ENCODE assay signal across 13 cellular contexts in the genomic region with DNA sequence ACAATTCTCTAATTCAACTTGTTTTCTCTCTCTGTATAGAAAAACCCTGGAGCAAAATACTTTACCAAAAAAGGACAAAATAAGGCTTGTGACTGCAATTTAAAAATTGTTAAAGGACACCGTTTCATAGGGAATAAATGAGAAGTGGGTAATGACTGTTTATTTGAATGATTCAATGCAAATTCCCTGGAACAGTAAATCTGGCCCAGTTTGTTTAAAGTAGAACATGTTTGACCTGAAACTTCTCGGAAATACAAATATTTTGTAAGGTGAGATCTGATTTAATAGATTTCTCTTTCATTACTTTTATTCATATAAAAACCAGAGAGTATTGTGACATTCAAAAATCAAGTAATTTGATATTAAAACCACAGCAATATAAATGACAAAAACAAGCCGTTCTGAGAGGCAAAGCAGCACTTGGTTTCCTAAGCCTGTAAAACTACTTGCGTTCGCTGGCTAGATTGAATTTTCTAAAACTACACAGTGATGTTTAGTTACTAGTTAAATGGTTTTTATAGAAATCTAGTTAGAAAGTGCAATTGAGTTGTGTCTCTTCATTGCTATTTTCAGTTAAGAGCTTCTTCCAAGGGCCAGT.
DNase-seq lines count a peak whose midpoint lies in the region; ATAC-seq and TF ChIP-seq lines count a peak whose summit lies in the region.
"Had no signal": no experiment of that assay in that cellular context is flagged by ENCODE, and none has a peak within 500 bp of the region (broad histone marks: within the 10 kb centered on the region; RNA-seq: fewer than 3 reads in every experiment).

No MANE protein-coding gene starts in this region.

- no peaks in the 10 kb centered on the region for H3K79me2 ChIP-seq in SK-N-SH (ENCODE audit: insufficient read depth)

- H3K4me3 Mint-ChIP-seq in Calu3 (ENCODE audit: low read depth, unreplicated experiment), result no peak overlapping the region

- peak overlapping the region; percentile 61 for H3K27ac Mint-ChIP-seq in Calu3 (ENCODE audit: unreplicated experiment)

- TF ChIP-seq EP300 in SK-N-SH (IDR thresholded peaks at IDR 0.05; ENCODE audit: borderline replicate concordance in 1 of 2, low read depth in 1 of 2, low read length in 1 of 2), result no peak
- TF ChIP-seq EP300 in ovary (IDR thresholded peaks at IDR 0.05), result no peak

- BruUV-seq in Calu3 (replicated peaks; lab: Mats Ljungman, UMichigan), result no TSS peak

- peaks cover 0 to 3% of the 10 kb centered on the region in 2 experiments; a peak in 2 of 4 replicates for H3K4me1 ChIP-seq in SK-N-SH (ENCODE audit: control insufficient read depth in 1 of 2, insufficient read depth in 2 of 2, low read depth in 1 of 2, low read length in 1 of 2)
- H3K4me1 ChIP-seq in esophagus squamous epithelium, result peaks cover 0 to 13% (median 6%) of the 10 kb centered on the region in 3 donors
- H3K4me1 ChIP-seq in prostate gland (replicated peaks), result no peaks in the 10 kb centered on the region
- H3K4me1 ChIP-seq in ovary (ENCODE audit: insufficient read depth), result no peaks in the 10 kb centered on the region
- H3K4me1 ChIP-seq: Peyer's patch had no signal

- POLR2A ChIA-PET in SK-N-SH (lab: Yijun Ruan, JAX), result no interaction called here

- CTCF ChIA-PET in Calu3 (lab: Charles Lee) (interaction anchor here (0.7 kb wide), 1 partner anchor 293 kb away, joined by 3 read pairs; no protein-coding TSS in a partner anchor), SK-N-SH (lab: Yijun Ruan, JAX) (interaction anchor here (2.6 kb wide), 1 partner anchor 9 kb away, joined by 10 read pairs; no protein-coding TSS in a partner anchor)

- TF ChIP-seq CTCF in Calu3 (IDR thresholded peaks at IDR 0.05; ENCODE audit: unreplicated experiment) (no peak), SK-N-SH (IDR thresholded peaks at IDR 0.05) (no peak), esophagus squamous epithelium (IDR thresholded peaks at IDR 0.05) (no peak), prostate gland (IDR thresholded peaks at IDR 0.05) (no peak), ovary (IDR thresholded peaks at IDR 0.05) (no peak)

- H3K9me3 Mint-ChIP-seq in Calu3 (ENCODE audit: low read depth, unreplicated experiment), result no peaks in the 10 kb centered on the region

- H3K27ac ChIP-seq in SK-N-SH (ENCODE audit: low read depth in 2 of 2, low read length in 1 of 2), result peak overlapping the region; percentile 80 to 97
- H3K27ac ChIP-seq in esophagus squamous epithelium, result peak overlapping the region; percentile 36 to 83 (median 68)
- peak overlapping the region; percentile 48 to 50 for H3K27ac ChIP-seq in prostate gland
- H3K27ac ChIP-seq in ovary, result peak overlapping the region in 1 of 2 donors; percentile 8

- no peak for TF ChIP-seq RAD21 in SK-N-SH (IDR thresholded peaks at IDR 0.05; ENCODE audit: low read length)

- H3K9me3 ChIP-seq in SK-N-SH (no peaks in the 10 kb centered on the region), esophagus squamous epithelium (no peaks in the 10 kb centered on the region), prostate gland (no peaks in the 10 kb centered on the region), ovary (no peaks in the 10 kb centered on the region)
- H3K9me3 ChIP-seq: Peyer's patch had no signal

- no peaks in the 10 kb centered on the region for H3K9me2 ChIP-seq in SK-N-SH

- peak overlapping the region; percentile 53; the same call in 1 of the 2 replicates for H3K4me2 ChIP-seq in SK-N-SH

- H3K4me1 Mint-ChIP-seq in Calu3 (ENCODE audit: low read depth, unreplicated experiment), result peaks cover 8% of the 10 kb centered on the region

- peaks cover 25% of the 10 kb centered on the region for H3F3A ChIP-seq in SK-N-SH (replicated peaks; ENCODE audit: insufficient read depth)

- intact Hi-C loops in Calu3 (cut with micrococcal nuclease; ENCODE audit: unreplicated experiment) (loop anchor here (5.0 kb wide), 1 partner anchor 218 kb away; no protein-coding TSS in a partner anchor), esophagus squamous epithelium (cut with DNase I) (loop anchor here (10.0 kb wide), 1 partner anchor 1395 kb away; no protein-coding TSS in a partner anchor), prostate gland (cut with DNase I) (loop anchor here (2.0 kb wide), 1 partner anchor 531 kb away; no protein-coding TSS in a partner anchor), ovary (cut with DNase I) (loop anchor here in 2 of 4 donors (10.0 kb wide), 2 partner anchors 525 to 1405 kb away; no protein-coding TSS in a partner anchor)

- WGBS in SK-N-SH (ENCODE audit: low lambda C conversion rate), result 56% methylated on average over 5 of the region's 5 CpGs
- WGBS in esophagus squamous epithelium, 2 donors, result 61 to 73% methylated on average over 5 of the region's 5 CpGs
- WGBS in prostate gland, result 10% methylated on average over 5 of the region's 5 CpGs
- 38 to 55% (median 45%) methylated on average over 5 of the region's 5 CpGs for WGBS in ovary, 3 donors

- H2AFZ ChIP-seq in SK-N-SH (ENCODE audit: low read depth), result peak overlapping the region; percentile 79

- TF ChIP-seq POLR2A in esophagus squamous epithelium (IDR thresholded peaks at IDR 0.05), result no peak
- no peak for TF ChIP-seq POLR2A in prostate gland (IDR thresholded peaks at IDR 0.05)
- TF ChIP-seq POLR2A in ovary (IDR thresholded peaks at IDR 0.05), result no peak

- H3K36me3 ChIP-seq in SK-N-SH (replicated peaks in 1 of 2; ENCODE audit: control insufficient read depth in 1 of 2, insufficient read depth in 2 of 2, low read length in 1 of 2) (no peaks in the 10 kb centered on the region), esophagus squamous epithelium (no peaks in the 10 kb centered on the region), prostate gland (no peaks in the 10 kb centered on the region), ovary (no peaks in the 10 kb centered on the region)
- H3K36me3 ChIP-seq: Peyer's patch had no signal

- H3K4me3 ChIP-seq in SK-N-SH (ENCODE audit: low read depth in 2 of 2, low read length in 1 of 2), result peak overlapping the region in 1 of 2 experiments; percentile 9; a peak in 1 of 4 replicates
- H3K4me3 ChIP-seq in esophagus squamous epithelium, result peak overlapping the region in 1 of 4 donors; percentile 14
- H3K4me3 ChIP-seq in prostate gland, result no peak overlapping the region
- H3K4me3 ChIP-seq in ovary, result no peak overlapping the region
- H3K4me3 ChIP-seq: Peyer's patch had no signal

- no peaks in the 10 kb centered on the region for H3K36me3 Mint-ChIP-seq in Calu3 (ENCODE audit: insufficient read depth, unreplicated experiment)

- H3K27me3 ChIP-seq in SK-N-SH (ENCODE audit: insufficient read depth), result no peaks in the 10 kb centered on the region
- no peaks in the 10 kb centered on the region for H3K27me3 ChIP-seq in esophagus squamous epithelium
- H3K27me3 ChIP-seq in prostate gland (replicated peaks; ENCODE audit: insufficient read depth), result no peaks in the 10 kb centered on the region
- H3K27me3 ChIP-seq in ovary, result no peaks in the 10 kb centered on the region
- H3K27me3 ChIP-seq: Peyer's patch had no signal

- DNase-seq in Calu3, result no peak
- DNase-seq in SK-N-SH, result no peak
- no peak for DNase-seq in esophagus squamous epithelium (lab: John Stamatoyannopoulos, UW)
- no peak for DNase-seq in prostate gland (ENCODE audit: low spot score)
- no peak for DNase-seq in ovary
- DNase-seq in NK-92 (lab: John Stamatoyannopoulos, UW; ENCODE audit: unreplicated experiment), result no peak
- DNase-seq: activated CD8-positive, alpha-beta memory T cell treated with anti-CD3 and anti-CD28 coated beads, Interleukin-2, amount 50 U/mL, for 4 hours; AML-193; KG1; midbrain had no signal

- H4K20me1 ChIP-seq in SK-N-SH (ENCODE audit: insufficient read depth), result no peaks in the 10 kb centered on the region

- peak overlapping the region; percentile 69 for H3K9ac ChIP-seq in SK-N-SH

- no peak for ATAC-seq in GM21737 (IDR thresholded peaks at IDR 0.05; ENCODE audit: unreplicated experiment)
- no peak for ATAC-seq in GM21529 (IDR thresholded peaks at IDR 0.05; ENCODE audit: unreplicated experiment)

- H3K27me3 Mint-ChIP-seq in Calu3 (ENCODE audit: unreplicated experiment), result peaks cover 39% of the 10 kb centered on the region

TF ChIP-seq in SK-N-SH, 30 proteins besides CTCF, POLR2A, EP300 and RAD21:
- TF ChIP-seq, protein P1, sequence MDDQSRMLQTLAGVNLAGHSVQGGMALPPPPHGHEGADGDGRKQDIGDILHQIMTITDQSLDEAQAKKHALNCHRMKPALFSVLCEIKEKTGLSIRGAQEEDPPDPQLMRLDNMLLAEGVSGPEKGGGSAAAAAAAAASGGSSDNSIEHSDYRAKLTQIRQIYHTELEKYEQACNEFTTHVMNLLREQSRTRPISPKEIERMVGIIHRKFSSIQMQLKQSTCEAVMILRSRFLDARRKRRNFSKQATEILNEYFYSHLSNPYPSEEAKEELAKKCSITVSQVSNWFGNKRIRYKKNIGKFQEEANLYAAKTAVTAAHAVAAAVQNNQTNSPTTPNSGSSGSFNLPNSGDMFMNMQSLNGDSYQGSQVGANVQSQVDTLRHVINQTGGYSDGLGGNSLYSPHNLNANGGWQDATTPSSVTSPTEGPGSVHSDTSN (IDR thresholded peaks at IDR 0.05), result 0 out of 2 replicates have a peak, but pooled peaks have one; percentile 3
- no peak for TF ChIP-seq GABPA (IDR thresholded peaks at IDR 0.05; ENCODE audit: low read depth)
- no peak for TF ChIP-seq SMC3 (IDR thresholded peaks at IDR 0.05; ENCODE audit: low read depth, low read length)
- TF ChIP-seq FOXM1 (IDR thresholded peaks at IDR 0.05; ENCODE audit: low read depth), result no peak
- TF ChIP-seq, protein P2, sequence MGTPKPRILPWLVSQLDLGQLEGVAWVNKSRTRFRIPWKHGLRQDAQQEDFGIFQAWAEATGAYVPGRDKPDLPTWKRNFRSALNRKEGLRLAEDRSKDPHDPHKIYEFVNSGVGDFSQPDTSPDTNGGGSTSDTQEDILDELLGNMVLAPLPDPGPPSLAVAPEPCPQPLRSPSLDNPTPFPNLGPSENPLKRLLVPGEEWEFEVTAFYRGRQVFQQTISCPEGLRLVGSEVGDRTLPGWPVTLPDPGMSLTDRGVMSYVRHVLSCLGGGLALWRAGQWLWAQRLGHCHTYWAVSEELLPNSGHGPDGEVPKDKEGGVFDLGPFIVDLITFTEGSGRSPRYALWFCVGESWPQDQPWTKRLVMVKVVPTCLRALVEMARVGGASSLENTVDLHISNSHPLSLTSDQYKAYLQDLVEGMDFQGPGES (IDR thresholded peaks at IDR 0.05; ENCODE audit: low read depth, low read length), result no peak
- no peak for TF ChIP-seq ELF1 (IDR thresholded peaks at IDR 0.05)
- TF ChIP-seq RCOR1 (IDR thresholded peaks at IDR 0.05; ENCODE audit: low read length), result no peak
